Comparison of ENCODE assay signal across 36 cellular contexts in genomic region chr6:49088631-49089030, GRCh38.
"Had no signal": no experiment of that assay in that cellular context is flagged by ENCODE, and none has a peak within 500 bp of the region (broad histone marks: within the 10 kb centered on the region; RNA-seq: fewer than 3 reads in every experiment).

No MANE protein-coding gene starts in this region.

- H3K27me3 ChIP-seq: MG63 had no signal

- H3K9me3 ChIP-seq: MG63 had no signal

- DNase-seq: Karpas-422, Kasumi-1, MG63, MM.1S, MV-4-11, NCI-H1048, NCI-H1092, NCI-H1092 treated with DMSO at 0.1 percent for 48 hours, NCI-H1105, NCI-H1105 treated with DMSO at 0.1 percent for 48 hours, NCI-H1417, NCI-H1417 treated with DMSO at 0.1 percent for 48 hours, NCI-H1436, NCI-H1436 treated with DMSO at 0.1 percent for 48 hours, NCI-H146, NCI-H1694, NCI-H1694 treated with DMSO at 0.1 percent for 48 hours, NCI-H187, NCI-H187 treated with DMSO at 0.1 percent for 48 hours, NCI-H1930, NCI-H2029, NCI-H2029 treated with DMSO at 0.1 percent for 48 hours, NCI-H2081, NCI-H2081 treated with DMSO at 0.1 percent for 48 hours, NCI-H2107, NCI-H2171, NCI-H2171 treated with DMSO at 0.1 percent for 48 hours, NCI-H2227 treated with DMSO at 0.1 percent for 48 hours, NCI-H226, NCI-H345, NCI-H446, NCI-H446 treated with DMSO at 0.1 percent for 48 hours, NCI-H510A, NCI-H510A treated with DMSO at 0.1 percent for 48 hours, NCI-H524, NCI-H524 treated with DMSO at 0.1 percent for 48 hours had no signal

- H3K36me3 ChIP-seq: MG63 had no signal

- H3K4me3 ChIP-seq: MG63 had no signal
